Comparison of ENCODE assay signal across 1 cellular context in genomic region chr9:95077766-95078382, GRCh38.
TF ChIP-seq lines count a peak whose summit lies in the region.

No MANE protein-coding gene starts in this region.

TF ChIP-seq in IMR-90, 13 proteins besides CTCF, POLR2A, EP300 and RAD21:
- TF ChIP-seq SMC3 (IDR thresholded peaks at IDR 0.05; ENCODE audit: low read depth, low read length) (no peak), MXI1 (IDR thresholded peaks at IDR 0.05; ENCODE audit: borderline replicate concordance, low read depth, low read length) (no peak), MAFK (IDR thresholded peaks at IDR 0.05; ENCODE audit: low read depth, low read length) (no peak), RFX5 (IDR thresholded peaks at IDR 0.05; ENCODE audit: low read depth, low read length) (no peak), RCOR1 (IDR thresholded peaks at IDR 0.05; ENCODE audit: insufficient replicate concordance, low read length) (no peak), NFE2L2 (IDR thresholded peaks at IDR 0.05; ENCODE audit: low read depth, low read length) (no peak), CEBPB (IDR thresholded peaks at IDR 0.05; ENCODE audit: low read depth, low read length) (no peak)
